Comparison of ENCODE assay signal across 18 cellular contexts in the genomic region with DNA sequence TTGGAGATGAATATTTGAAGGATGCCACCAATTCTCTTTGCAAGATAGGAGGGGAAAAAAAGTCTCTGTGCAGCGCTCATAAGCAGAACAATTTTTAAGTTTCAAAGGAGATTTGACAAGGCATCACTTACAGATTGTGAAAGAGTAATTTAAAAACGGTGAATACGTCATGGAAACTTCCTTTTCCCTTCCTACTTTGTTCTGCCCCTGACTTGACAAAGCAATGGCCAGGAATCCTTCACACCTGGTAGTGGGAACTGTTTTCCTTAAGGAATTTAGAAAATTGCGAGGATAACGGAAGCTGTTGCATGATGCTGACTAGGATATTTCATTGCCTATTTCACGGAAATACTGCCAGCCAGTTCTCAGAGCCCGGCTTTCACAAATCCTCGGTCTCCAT. TPM values are rescaled to one million over a fixed set of nuclear protein-coding genes. Genes with fewer than 3 reads are reported as not detected.
DNase-seq lines count a peak whose midpoint lies in the region; ATAC-seq and TF ChIP-seq lines count a peak whose summit lies in the region.
"Had no signal": no experiment of that assay in that cellular context is flagged by ENCODE, and none has a peak within 500 bp of the region (broad histone marks: within the 10 kb centered on the region; RNA-seq: fewer than 3 reads in every experiment).

No MANE protein-coding gene starts in this region.

- H3K4me3 ChIP-seq in vagina: no peak overlapping the region
- H3K4me3 ChIP-seq: MG63 had no signal

- no peaks in the 10 kb centered on the region for H3K27me3 ChIP-seq in vagina
- H3K27me3 ChIP-seq: MG63 had no signal

- no peak for TF ChIP-seq POLR2A in vagina (IDR thresholded peaks at IDR 0.05)

- H3K9me3 Mint-ChIP-seq in T-helper 1 cell treated with Interleukin-12 subunit alpha and Interleukin-12 subunit beta and Interleukin-4 antibody, amounts not matched to agents 30 μg/mL and 1 μg/mL, for 36 hours: no peaks in the 10 kb centered on the region
- H3K9me3 Mint-ChIP-seq in effector memory CD8-positive, alpha-beta T cell: no peaks in the 10 kb centered on the region
- no peaks in the 10 kb centered on the region for H3K9me3 Mint-ChIP-seq in stimulated activated effector memory CD8-positive, alpha-beta T cell treated with anti-CD3 and anti-CD28 coated beads, Interleukin-12 subunit alpha, Interleukin-12 subunit beta, amount 100 ng/mL, for 72 hours
- H3K9me3 Mint-ChIP-seq in activated CD4-positive, alpha-beta T cell treated with anti-CD3 and anti-CD28 coated beads, Interleukin-2, amount 10 ng/mL, durations not matched to agents 7 days and 5 days: no peaks in the 10 kb centered on the region

- intact Hi-C loops in vagina (cut with DNase I): no loop called here

- no peak overlapping the region for H3K4me3 Mint-ChIP-seq in T-helper 1 cell treated with Interleukin-12 subunit alpha and Interleukin-12 subunit beta and Interleukin-4 antibody, amounts not matched to agents 30 μg/mL and 1 μg/mL, for 36 hours
- peak overlapping the region; percentile 7 to 32 for H3K4me3 Mint-ChIP-seq in effector memory CD8-positive, alpha-beta T cell
- no peak overlapping the region for H3K4me3 Mint-ChIP-seq in stimulated activated effector memory CD8-positive, alpha-beta T cell treated with anti-CD3 and anti-CD28 coated beads, Interleukin-12 subunit alpha, Interleukin-12 subunit beta, amount 100 ng/mL, for 72 hours
- no peak overlapping the region for H3K4me3 Mint-ChIP-seq in activated CD4-positive, alpha-beta T cell treated with anti-CD3 and anti-CD28 coated beads, Interleukin-2, amount 10 ng/mL, durations not matched to agents 7 days and 5 days
- H3K4me3 Mint-ChIP-seq: B cell had no signal

- H3K27ac Mint-ChIP-seq in T-helper 1 cell treated with Interleukin-12 subunit alpha and Interleukin-12 subunit beta and Interleukin-4 antibody, amounts not matched to agents 30 μg/mL and 1 μg/mL, for 36 hours: peak overlapping the region; percentile 16
- H3K27ac Mint-ChIP-seq in effector memory CD8-positive, alpha-beta T cell: no peak overlapping the region
- peak overlapping the region; percentile 16 for H3K27ac Mint-ChIP-seq in stimulated activated effector memory CD8-positive, alpha-beta T cell treated with anti-CD3 and anti-CD28 coated beads, Interleukin-12 subunit alpha, Interleukin-12 subunit beta, amount 100 ng/mL, for 72 hours
- no peak overlapping the region for H3K27ac Mint-ChIP-seq in activated CD4-positive, alpha-beta T cell treated with anti-CD3 and anti-CD28 coated beads, Interleukin-2, amount 10 ng/mL, durations not matched to agents 7 days and 5 days

- peaks cover 1% of the 10 kb centered on the region for H3K36me3 Mint-ChIP-seq in T-helper 1 cell treated with Interleukin-12 subunit alpha and Interleukin-12 subunit beta and Interleukin-4 antibody, amounts not matched to agents 30 μg/mL and 1 μg/mL, for 36 hours (ENCODE audit: low read depth)
- peaks cover 3% of the 10 kb centered on the region for H3K36me3 Mint-ChIP-seq in effector memory CD8-positive, alpha-beta T cell (ENCODE audit: insufficient read depth)
- H3K36me3 Mint-ChIP-seq in stimulated activated effector memory CD8-positive, alpha-beta T cell treated with anti-CD3 and anti-CD28 coated beads, Interleukin-12 subunit alpha, Interleukin-12 subunit beta, amount 100 ng/mL, for 72 hours: no peaks in the 10 kb centered on the region
- H3K36me3 Mint-ChIP-seq in activated CD4-positive, alpha-beta T cell treated with anti-CD3 and anti-CD28 coated beads, Interleukin-2, amount 10 ng/mL, durations not matched to agents 7 days and 5 days (ENCODE audit: low read depth): no peaks in the 10 kb centered on the region

- H3K4me1 Mint-ChIP-seq in T-helper 1 cell treated with Interleukin-12 subunit alpha and Interleukin-12 subunit beta and Interleukin-4 antibody, amounts not matched to agents 30 μg/mL and 1 μg/mL, for 36 hours (ENCODE audit: low read depth): peaks cover 8% of the 10 kb centered on the region
- H3K4me1 Mint-ChIP-seq in effector memory CD8-positive, alpha-beta T cell (ENCODE audit: low read depth in 2 of 2): peaks cover 6 to 9% of the 10 kb centered on the region in 2 donors
- peaks cover 8% of the 10 kb centered on the region for H3K4me1 Mint-ChIP-seq in stimulated activated effector memory CD8-positive, alpha-beta T cell treated with anti-CD3 and anti-CD28 coated beads, Interleukin-12 subunit alpha, Interleukin-12 subunit beta, amount 100 ng/mL, for 72 hours
- H3K4me1 Mint-ChIP-seq in activated CD4-positive, alpha-beta T cell treated with anti-CD3 and anti-CD28 coated beads, Interleukin-2, amount 10 ng/mL, durations not matched to agents 7 days and 5 days: peaks cover 7% of the 10 kb centered on the region

- H3K9me3 ChIP-seq in vagina: no peaks in the 10 kb centered on the region
- H3K9me3 ChIP-seq: MG63, SK-N-SH had no signal

- no peaks in the 10 kb centered on the region for H3K36me3 ChIP-seq in vagina
- H3K36me3 ChIP-seq: MG63 had no signal

- no peaks in the 10 kb centered on the region for H3K27me3 Mint-ChIP-seq in T-helper 1 cell treated with Interleukin-12 subunit alpha and Interleukin-12 subunit beta and Interleukin-4 antibody, amounts not matched to agents 30 μg/mL and 1 μg/mL, for 36 hours (ENCODE audit: low read depth)
- no peaks in the 10 kb centered on the region for H3K27me3 Mint-ChIP-seq in effector memory CD8-positive, alpha-beta T cell
- no peaks in the 10 kb centered on the region for H3K27me3 Mint-ChIP-seq in activated CD4-positive, alpha-beta T cell treated with anti-CD3 and anti-CD28 coated beads, Interleukin-2, amount 10 ng/mL, durations not matched to agents 7 days and 5 days
- H3K27me3 Mint-ChIP-seq: B cell had no signal

- peaks cover 8% of the 10 kb centered on the region for H3K4me1 ChIP-seq in vagina

- H3K27ac ChIP-seq in vagina: no peak overlapping the region
- H3K27ac ChIP-seq: 22Rv1 had no signal

- CTCF ChIA-PET in activated CD4-positive, alpha-beta T cell treated with anti-CD3 and anti-CD28 coated beads, Interleukin-2, amount 10 ng/mL, durations not matched to agents 7 days and 5 days (lab: Charles Lee): interaction anchor here (1.0 kb wide), 1 partner anchor 28 kb away, joined by 3 read pairs; no protein-coding TSS in a partner anchor

- no peak for ATAC-seq in effector memory CD8-positive, alpha-beta T cell (replicated peaks)
- ATAC-seq in stimulated activated effector memory CD8-positive, alpha-beta T cell treated with anti-CD3 and anti-CD28 coated beads, Interleukin-12 subunit alpha, Interleukin-12 subunit beta, amount 100 ng/mL, for 72 hours: no peak

- POLR2A ChIA-PET in activated CD4-positive, alpha-beta T cell treated with anti-CD3 and anti-CD28 coated beads, Interleukin-2, amount 10 ng/mL, durations not matched to agents 7 days and 5 days (lab: Charles Lee): no interaction called here

- DNase-seq in T-helper 1 cell (no peak), NOMO-1 treated with DMSO at 0.1 percent for 48 hours (lab: John Stamatoyannopoulos, UW; ENCODE audit: unreplicated experiment) (peak; percentile 76), vagina (ENCODE audit: extremely low spot score in 2 of 2) (no peak)
- no peak for DNase-seq in effector memory CD8-positive, alpha-beta T cell
- DNase-seq in stimulated activated effector memory CD8-positive, alpha-beta T cell treated with anti-CD3 and anti-CD28 coated beads, Interleukin-12 subunit alpha, Interleukin-12 subunit beta, amount 100 ng/mL, for 72 hours (ENCODE audit: low spot score in 2 of 2): no peak
- no peak for DNase-seq in activated effector memory CD4-positive, alpha-beta T cell treated with anti-CD3 and anti-CD28 coated beads, Interleukin-2, amount 50 U/mL, for 16 hours
- no peak for DNase-seq in activated CD4-positive, alpha-beta T cell treated with anti-CD3 and anti-CD28 coated beads, Interleukin-2, amount 10 ng/mL, durations not matched to agents 7 days and 5 days
- DNase-seq: DMS 273 treated with DMSO at 0.1 percent for 48 hours, IMR-90, Karpas-422, MG63, NCI-H187 treated with DMSO at 0.1 percent for 48 hours, NCI-H69, SHP77, SK-N-SH had no signal

- no peak for TF ChIP-seq CTCF in vagina (IDR thresholded peaks at IDR 0.05)

RNA-seq across cellular contexts. Expression of gene FAM107B, which starts 16.7 kb away (rescaled TPM):
- total RNA-seq in activated CD4-positive, alpha-beta T cell treated with anti-CD3 and anti-CD28 coated beads, Interleukin-2, amount 10 ng/mL, durations not matched to agents 7 days and 5 days: 100 to 1,000 TPM; 180 to 220 TPM
- total RNA-seq in vagina: 33.4 TPM

Comparison
In these comparisons a context has a peak if more than half of its experiments do, and no peak if none do; other contexts are left out.
1. H3K27ac Mint-ChIP-seq: peak in T-helper 1 cell treated with Interleukin-12 subunit alpha and Interleukin-12 subunit beta and Interleukin-4 antibody, amounts not matched to agents 30 μg/mL and 1 μg/mL, for 36 hours (single experiment) and stimulated activated effector memory CD8-positive, alpha-beta T cell treated with anti-CD3 and anti-CD28 coated beads, Interleukin-12 subunit alpha, Interleukin-12 subunit beta, amount 100 ng/mL, for 72 hours (single experiment); none in effector memory CD8-positive, alpha-beta T cell (0 of 2) and activated CD4-positive, alpha-beta T cell treated with anti-CD3 and anti-CD28 coated beads, Interleukin-2, amount 10 ng/mL, durations not matched to agents 7 days and 5 days (single experiment).
2. H3K4me3 Mint-ChIP-seq: peak in effector memory CD8-positive, alpha-beta T cell (2 of 2); none in T-helper 1 cell treated with Interleukin-12 subunit alpha and Interleukin-12 subunit beta and Interleukin-4 antibody, amounts not matched to agents 30 μg/mL and 1 μg/mL, for 36 hours (single experiment), stimulated activated effector memory CD8-positive, alpha-beta T cell treated with anti-CD3 and anti-CD28 coated beads, Interleukin-12 subunit alpha, Interleukin-12 subunit beta, amount 100 ng/mL, for 72 hours (single experiment) and activated CD4-positive, alpha-beta T cell treated with anti-CD3 and anti-CD28 coated beads, Interleukin-2, amount 10 ng/mL, durations not matched to agents 7 days and 5 days (single experiment).